8 cellular contexts compared by ENCODE assay signal in the genomic region with DNA sequence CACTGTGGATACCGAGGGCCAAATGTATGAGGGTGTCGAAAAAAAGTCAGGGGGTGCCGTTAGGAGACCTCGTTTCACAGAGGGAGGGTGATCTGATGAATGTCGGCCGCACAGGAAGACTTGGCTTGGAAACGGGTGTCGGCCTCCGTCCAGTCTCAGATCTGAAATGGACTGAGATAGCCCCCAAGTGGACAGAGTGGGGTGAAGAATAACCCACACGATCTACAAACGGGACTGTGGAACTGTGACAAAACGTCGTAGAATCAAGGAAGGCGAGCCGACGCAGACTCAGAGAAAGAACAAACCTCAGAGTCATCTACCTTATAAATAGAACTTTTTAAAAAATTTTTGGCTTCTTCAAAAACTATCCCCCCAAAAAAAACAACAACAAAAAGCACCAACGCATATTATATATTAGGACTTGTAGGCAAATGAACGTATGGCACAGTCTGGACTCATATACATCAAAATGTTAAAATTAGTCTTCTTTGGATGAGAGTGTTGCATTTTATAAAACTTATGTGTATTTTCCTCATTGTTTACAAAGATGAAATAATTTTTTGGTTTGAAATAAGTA.
DNase-seq lines count a peak whose midpoint lies in the region; ATAC-seq and TF ChIP-seq lines count a peak whose summit lies in the region.

No MANE protein-coding gene starts in this region.

- no peak overlapping the region for H4K5ac ChIP-seq in H9 (ENCODE audit: insufficient read length, low read depth, low read length)

- no peak overlapping the region for H2BK20ac ChIP-seq in H9 (ENCODE audit: low read depth, low read length, poor library complexity, severe bottlenecking)

- no peaks in the 10 kb centered on the region for H3K27me3 Mint-ChIP-seq in H9 (ENCODE audit: low read depth)

- no peak overlapping the region for H2BK120ac ChIP-seq in H9 (ENCODE audit: low read depth, low read length, poor library complexity, severe bottlenecking)

- H3K9me3 ChIP-seq in ES-I3 (ENCODE audit: control insufficient read depth, insufficient read depth, low read length) (no peaks in the 10 kb centered on the region), H9 (ENCODE audit: control insufficient read depth, low read depth, low read length) (no peaks in the 10 kb centered on the region), MM.1S (replicated peaks; ENCODE audit: insufficient read depth, low read length) (no peaks in the 10 kb centered on the region), osteoblast (ENCODE audit: low read depth, low read length) (no peaks in the 10 kb centered on the region), thyroid gland (no peaks in the 10 kb centered on the region)

- H3K79me1 ChIP-seq in H9 (ENCODE audit: insufficient read depth, low read depth, low read length, poor library complexity, severe bottlenecking), result no peaks in the 10 kb centered on the region

- H2AK5ac ChIP-seq in H9 (ENCODE audit: insufficient read length, low read length), result no peak overlapping the region

- H3K4me1 Mint-ChIP-seq in H9, result peaks cover 21% of the 10 kb centered on the region in 2 experiments

- H3K27ac Mint-ChIP-seq in H9, result peak overlapping the region; percentile 32 to 97 (median 96); a peak in 2 of 7 replicates
- H3K27ac Mint-ChIP-seq in activated naive CD4-positive, alpha-beta T cell treated with anti-CD3 and anti-CD28 coated beads, Interleukin-2, amount 50 U/mL, for 72 hours, result peak overlapping the region; percentile 96 to 99

- no peak overlapping the region for H2BK12ac ChIP-seq in H9 (ENCODE audit: insufficient read length, low read depth, low read length)

- H3K9ac ChIP-seq in ES-I3 (ENCODE audit: low read depth, low read length) (peak overlapping the region; percentile 73; the same call in 1 of the 2 replicates), H9 (ENCODE audit: extremely low read depth, insufficient read length, low read length) (no peak overlapping the region), MM.1S (ENCODE audit: low read length) (peak overlapping the region; percentile 93)

- H3K23ac ChIP-seq in H9 (ENCODE audit: insufficient read length, low read depth, low read length), result no peak overlapping the region

- H4K20me1 ChIP-seq in H9 (ENCODE audit: control insufficient read depth, insufficient read depth, insufficient read length), result no peaks in the 10 kb centered on the region
- no peaks in the 10 kb centered on the region for H4K20me1 ChIP-seq in MM.1S (ENCODE audit: insufficient read depth, low read length)
- H4K20me1 ChIP-seq in osteoblast (ENCODE audit: insufficient read depth, low read length), result no peaks in the 10 kb centered on the region

- H3K4me3 ChIP-seq in MM.1S (ENCODE audit: low read length), result peak overlapping the region; percentile 80
- peak overlapping the region; percentile 92 for H3K4me3 ChIP-seq in osteoblast (ENCODE audit: insufficient read depth, low read length)
- peak overlapping the region; percentile 16 to 39 (median 32) for H3K4me3 ChIP-seq in thyroid gland (replicated peaks in 1 of 3)

- H2BK5ac ChIP-seq in H9 (ENCODE audit: insufficient read length, low read length), result no peak overlapping the region

- H3K4me2 ChIP-seq in H9 (ENCODE audit: insufficient read depth, insufficient read length, low read length) (peak overlapping the region; percentile 88), MM.1S (ENCODE audit: low read depth, low read length) (peak overlapping the region; percentile 72), osteoblast (ENCODE audit: insufficient read depth, low read length) (peak overlapping the region; percentile 95)

- H3K27me3 ChIP-seq in H9 (ENCODE audit: insufficient read depth, low read length) (no peaks in the 10 kb centered on the region), MM.1S (replicated peaks; ENCODE audit: insufficient read depth, low read length) (no peaks in the 10 kb centered on the region), osteoblast (ENCODE audit: insufficient read depth, low read length) (no peaks in the 10 kb centered on the region), thyroid gland (no peaks in the 10 kb centered on the region)

- intact Hi-C loops in thyroid gland (cut with DNase I), result loop anchor here (5.0 kb wide), 2 partner anchors 66 to 276 kb away; a partner anchor contains a TSS

- no peak for TF ChIP-seq POLR2A in thyroid gland (IDR thresholded peaks at IDR 0.05)

- H2BK15ac ChIP-seq in H9 (ENCODE audit: low read depth, low read length), result no peak overlapping the region

- peaks cover 0 to 2% (median 0%) of the 10 kb centered on the region in 3 experiments; a peak in 2 of 7 replicates for H3K36me3 Mint-ChIP-seq in H9 (ENCODE audit: insufficient read depth in 1 of 3, low read depth in 3 of 3)
- H3K36me3 Mint-ChIP-seq in activated naive CD4-positive, alpha-beta T cell treated with anti-CD3 and anti-CD28 coated beads, Interleukin-2, amount 50 U/mL, for 72 hours, result peaks cover 8 to 16% of the 10 kb centered on the region in 2 donors

- H3K4me1 ChIP-seq in ES-I3 (ENCODE audit: insufficient read depth, low read length) (peaks cover 4% of the 10 kb centered on the region; the same call in 1 of the 2 replicates), H9 (ENCODE audit: insufficient read depth, low read length) (no peaks in the 10 kb centered on the region), MM.1S (ENCODE audit: low read length) (peaks cover 37% of the 10 kb centered on the region), osteoblast (ENCODE audit: insufficient read depth, low read length) (peaks cover 27% of the 10 kb centered on the region), thyroid gland (peaks cover 0 to 19% of the 10 kb centered on the region in 2 donors)

- no peaks in the 10 kb centered on the region for H3K9me2 ChIP-seq in MM.1S (replicated peaks; ENCODE audit: insufficient read depth, low read length)

- H3K79me2 ChIP-seq in H9 (ENCODE audit: insufficient read depth, low read length), result no peaks in the 10 kb centered on the region
- H3K79me2 ChIP-seq in MM.1S (ENCODE audit: low read length), result peaks cover 25% of the 10 kb centered on the region
- peaks cover 11% of the 10 kb centered on the region for H3K79me2 ChIP-seq in osteoblast (ENCODE audit: insufficient read depth, low read length)

- no peak overlapping the region for H3T11ph ChIP-seq in H9 (ENCODE audit: low read length)

- H3K4ac ChIP-seq in H9 (ENCODE audit: low read depth, low read length), result no peak overlapping the region

- H3K56ac ChIP-seq in H9 (ENCODE audit: insufficient read length, low read depth, low read length), result no peak overlapping the region

- H3F3A ChIP-seq in MM.1S (ENCODE audit: insufficient read depth, low read length), result peaks cover 59% of the 10 kb centered on the region

- no peak overlapping the region for H2AFZ ChIP-seq in H9 (ENCODE audit: low read length)
- peak overlapping the region; percentile 45; the same call in 1 of the 2 replicates for H2AFZ ChIP-seq in MM.1S (ENCODE audit: low read length)
- peak overlapping the region; percentile 74 for H2AFZ ChIP-seq in osteoblast (ENCODE audit: low read length)

- WGBS in H9 (ENCODE audit: extremely low coverage, insufficient read length, low lambda C conversion rate), result no CpG with 5 or more reads among the region's 18 CpGs
- WGBS in thyroid gland, 2 donors, result 4 to 5% methylated on average over 18 of the region's 18 CpGs

- no peak overlapping the region for H4K91ac ChIP-seq in H9 (ENCODE audit: insufficient read length, low read depth, low read length)

- no peak overlapping the region for H4K8ac ChIP-seq in H9 (replicated peaks; ENCODE audit: insufficient read length, low read depth, low read length)

- no peaks in the 10 kb centered on the region for H3K9me3 Mint-ChIP-seq in H9
- no peaks in the 10 kb centered on the region for H3K9me3 Mint-ChIP-seq in activated naive CD4-positive, alpha-beta T cell treated with anti-CD3 and anti-CD28 coated beads, Interleukin-2, amount 50 U/mL, for 72 hours

- peak; percentile 47; the same call in 2 of the 3 replicates for TF ChIP-seq CTCF in H9 (conservative IDR thresholded peaks at IDR 0.05)
- TF ChIP-seq CTCF in MM.1S (IDR thresholded peaks at IDR 0.05; ENCODE audit: low read length), result peak; percentile 63
- peak; percentile 78 for TF ChIP-seq CTCF in osteoblast (IDR thresholded peaks at IDR 0.05; ENCODE audit: extremely low read depth, low read depth, low read length)
- TF ChIP-seq CTCF in thyroid gland (IDR thresholded peaks at IDR 0.05), result peak; percentile 29 to 90 (median 78)

- H3K18ac ChIP-seq in H9 (ENCODE audit: insufficient read length, low read depth, low read length), result no peak overlapping the region

- H3K23me2 ChIP-seq in H9 (ENCODE audit: insufficient read length, low read depth, low read length, poor library complexity, severe bottlenecking), result peaks cover 4% of the 10 kb centered on the region

- H3K27ac ChIP-seq in H9 (ENCODE audit: insufficient read length, low read depth, low read length), result no peak overlapping the region
- peak overlapping the region; percentile 97 for H3K27ac ChIP-seq in MM.1S (ENCODE audit: low read length)
- peak overlapping the region; percentile 81 for H3K27ac ChIP-seq in osteoblast (ENCODE audit: low read depth, low read length)
- peak overlapping the region; percentile 92 to 95 (median 93) for H3K27ac ChIP-seq in thyroid gland

- H3K4me3 Mint-ChIP-seq in H9, result peak overlapping the region; percentile 90

- no peaks in the 10 kb centered on the region for H3K36me3 ChIP-seq in ES-I3 (ENCODE audit: insufficient read depth, low read length)
- no peaks in the 10 kb centered on the region for H3K36me3 ChIP-seq in MM.1S (replicated peaks; ENCODE audit: insufficient read depth, low read length)
- H3K36me3 ChIP-seq in osteoblast (ENCODE audit: insufficient read depth, low read length), result no peaks in the 10 kb centered on the region
- H3K36me3 ChIP-seq in thyroid gland, result no peaks in the 10 kb centered on the region

- H3K14ac ChIP-seq in H9 (ENCODE audit: insufficient read depth, low read length), result no peak overlapping the region

- no peak for DNase-seq in H9
- peak; percentile 93 for DNase-seq in MM.1S
- peak; percentile 83 for DNase-seq in SK-N-DZ (ENCODE audit: low spot score)
- DNase-seq in activated naive CD4-positive, alpha-beta T cell treated with anti-CD3 and anti-CD28 coated beads, Interleukin-2, amount 50 U/mL, for 72 hours (ENCODE audit: low spot score in 2 of 2), result peak; percentile 38 to 72
- peak; percentile 88 for DNase-seq in glomerular visceral epithelial cell (ENCODE audit: extremely low spot score)
- DNase-seq in osteoblast (ENCODE audit: insufficient read length, low spot score, missing footprints), result peak; percentile 81
- peak; percentile 89 to 90 for DNase-seq in thyroid gland

- ATAC-seq in activated naive CD4-positive, alpha-beta T cell treated with anti-CD3 and anti-CD28 coated beads, Interleukin-2, amount 50 U/mL, for 72 hours, result peak; percentile 20 to 73

Comparison
In these comparisons a context has a peak if more than half of its experiments do, and no peak if none do; other contexts are left out.
1. H3K4me3 ChIP-seq: peak in every context shown above with its lines; median percentile 92 in osteoblast; 80 in MM.1S; 32 in thyroid gland.